In genomic region chr4:186698525-186698924, GRCh38 we compare ENCODE assay signal across 18 cellular contexts. TPM values are rescaled to one million over a fixed set of nuclear protein-coding genes. Genes with fewer than 3 reads are reported as not detected.
DNase-seq lines count a peak whose midpoint lies in the region; ATAC-seq and TF ChIP-seq lines count a peak whose summit lies in the region.
"Had no signal": no experiment of that assay in that cellular context is flagged by ENCODE, and none has a peak within 500 bp of the region (broad histone marks: within the 10 kb centered on the region; RNA-seq: fewer than 3 reads in every experiment).

No MANE protein-coding gene starts in this region.

- H3K27ac ChIP-seq in right atrium auricular region (peak overlapping the region; percentile 91 to 92), body of pancreas (peak overlapping the region in 3 of 4 donors; percentile 27 to 68 (median 41)), testis (peak overlapping the region; percentile 42 to 81)
- H3K27ac ChIP-seq: SK-N-MC had no signal

- H3K4me1 ChIP-seq in right atrium auricular region (peaks cover 0 to 64% of the 10 kb centered on the region in 2 donors), body of pancreas (peaks cover 63% of the 10 kb centered on the region), testis (peaks cover 48% of the 10 kb centered on the region)
- H3K4me1 ChIP-seq: BE2C had no signal

- H3K36me3 ChIP-seq in right atrium auricular region (no peaks in the 10 kb centered on the region), body of pancreas (replicated peaks in 1 of 2; ENCODE audit: insufficient read depth in 1 of 2, low read depth in 2 of 2) (no peaks in the 10 kb centered on the region), testis (ENCODE audit: low read depth, missing control alignments) (no peaks in the 10 kb centered on the region)
- H3K36me3 ChIP-seq: BE2C had no signal

- no peak for ATAC-seq in Right ventricle myocardium superior (ENCODE audit: poor library complexity)
- ATAC-seq in body of pancreas, result no peak
- ATAC-seq in GM21390 (IDR thresholded peaks at IDR 0.05; ENCODE audit: unreplicated experiment), result no peak
- ATAC-seq: K562 had no signal

- WGBS in body of pancreas, 2 donors, result 90% methylated on average over 17 of the region's 17 CpGs
- 92% methylated on average over 17 of the region's 17 CpGs for WGBS in testis, 2 donors

- H3K9me3 ChIP-seq in right atrium auricular region (no peaks in the 10 kb centered on the region), body of pancreas (no peaks in the 10 kb centered on the region), testis (no peaks in the 10 kb centered on the region)
- H3K9me3 ChIP-seq: BE2C had no signal

- no peaks in the 10 kb centered on the region for H3K27me3 ChIP-seq in right atrium auricular region
- H3K27me3 ChIP-seq in body of pancreas, result no peaks in the 10 kb centered on the region
- H3K27me3 ChIP-seq in testis, result no peaks in the 10 kb centered on the region

- H3K27ac Mint-ChIP-seq in nephron, result peak overlapping the region; percentile 53 to 98 (median 68)
- H3K27ac Mint-ChIP-seq: CD4-positive, alpha-beta T cell had no signal

- H3K4me1 Mint-ChIP-seq in nephron, result peaks cover 69% of the 10 kb centered on the region

- peak overlapping the region; percentile 20 to 67 (median 40) for H3K4me3 Mint-ChIP-seq in nephron
- H3K4me3 Mint-ChIP-seq: CD4-positive, alpha-beta T cell had no signal

- no peak overlapping the region for H3K4me3 ChIP-seq in right atrium auricular region
- no peak overlapping the region for H3K4me3 ChIP-seq in body of pancreas
- no peak overlapping the region for H3K4me3 ChIP-seq in testis
- H3K4me3 ChIP-seq: K562, SK-N-MC had no signal

- DNase-seq in right atrium auricular region (ENCODE audit: low spot score) (no peak), Right ventricle myocardium superior (no peak), body of pancreas (no peak), testis (no peak), GF-D8 (lab: John Stamatoyannopoulos, UW) (no peak), GM03348 (ENCODE audit: low spot score) (no peak)
- DNase-seq: BE2C; CD4-positive, alpha-beta T cell; DMS53; EL; NCI-H187; NCI-H2107; NCI-H748 treated with DMSO at 0.1 percent for 48 hours; SHP77 had no signal

- TF ChIP-seq CTCF in right atrium auricular region (IDR thresholded peaks at IDR 0.05) (no peak), body of pancreas (IDR thresholded peaks at IDR 0.05) (no peak), nephron (IDR thresholded peaks at IDR 0.05; ENCODE audit: unreplicated experiment in 3 of 3) (no peak), testis (IDR thresholded peaks at IDR 0.05) (no peak)

- H3K36me3 Mint-ChIP-seq in nephron (ENCODE audit: low read depth), result peaks cover 70% of the 10 kb centered on the region

- H3K9me3 Mint-ChIP-seq in nephron, result peaks cover 5% of the 10 kb centered on the region

- no peaks in the 10 kb centered on the region for H3K27me3 Mint-ChIP-seq in nephron (ENCODE audit: low read depth)
- H3K27me3 Mint-ChIP-seq: CD4-positive, alpha-beta T cell had no signal

- intact Hi-C loops in Right ventricle myocardium superior (cut with DNase I) (no loop called here), body of pancreas (cut with DNase I) (no loop called here), testis (cut with DNase I; ENCODE audit: low total_unique reads) (no loop called here)

- TF ChIP-seq POLR2A in body of pancreas (IDR thresholded peaks at IDR 0.05), result no peak
- no peak for TF ChIP-seq POLR2A in testis (IDR thresholded peaks at IDR 0.05)

RNA-seq across cellular contexts. Expression of gene FAT1, which starts 25.1 kb away (rescaled TPM):
- total RNA-seq in right atrium auricular region (10 to 100 TPM; 70.3 to 89.5 TPM), Right ventricle myocardium superior (48.0 TPM), body of pancreas (10 to 100 TPM; 65.9 to 69.5 TPM), testis (100 to 1,000 TPM; 118 to 157 TPM)
- polyA plus RNA-seq in testis (ENCODE audit: insufficient read depth, low read depth, low replicate concordance), result 51.5 TPM

Comparison
In these comparisons a context has a peak if more than half of its experiments do, and no peak if none do; other contexts are left out.
1. H3K27ac ChIP-seq: peak in every context shown above with its lines; median percentile 92 in right atrium auricular region; 62 in testis; 41 in body of pancreas.